Comparison of ENCODE assay signal across 2 cellular contexts in genomic region chr5:65047948-65048690, GRCh38.
TF ChIP-seq lines count a peak whose summit lies in the region.

No MANE protein-coding gene starts in this region.

TF ChIP-seq in GM12878, 131 proteins besides CTCF, POLR2A, EP300 and RAD21 (continues in another document):
- TF ChIP-seq ASH2L (IDR thresholded peaks at IDR 0.05; ENCODE audit: borderline replicate concordance, low read depth): no peak
- TF ChIP-seq, protein P1, sequence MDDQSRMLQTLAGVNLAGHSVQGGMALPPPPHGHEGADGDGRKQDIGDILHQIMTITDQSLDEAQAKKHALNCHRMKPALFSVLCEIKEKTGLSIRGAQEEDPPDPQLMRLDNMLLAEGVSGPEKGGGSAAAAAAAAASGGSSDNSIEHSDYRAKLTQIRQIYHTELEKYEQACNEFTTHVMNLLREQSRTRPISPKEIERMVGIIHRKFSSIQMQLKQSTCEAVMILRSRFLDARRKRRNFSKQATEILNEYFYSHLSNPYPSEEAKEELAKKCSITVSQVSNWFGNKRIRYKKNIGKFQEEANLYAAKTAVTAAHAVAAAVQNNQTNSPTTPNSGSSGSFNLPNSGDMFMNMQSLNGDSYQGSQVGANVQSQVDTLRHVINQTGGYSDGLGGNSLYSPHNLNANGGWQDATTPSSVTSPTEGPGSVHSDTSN (IDR thresholded peaks at IDR 0.05; ENCODE audit: insufficient replicate concordance, low read depth, low read length): no peak
- TF ChIP-seq, protein P2, sequence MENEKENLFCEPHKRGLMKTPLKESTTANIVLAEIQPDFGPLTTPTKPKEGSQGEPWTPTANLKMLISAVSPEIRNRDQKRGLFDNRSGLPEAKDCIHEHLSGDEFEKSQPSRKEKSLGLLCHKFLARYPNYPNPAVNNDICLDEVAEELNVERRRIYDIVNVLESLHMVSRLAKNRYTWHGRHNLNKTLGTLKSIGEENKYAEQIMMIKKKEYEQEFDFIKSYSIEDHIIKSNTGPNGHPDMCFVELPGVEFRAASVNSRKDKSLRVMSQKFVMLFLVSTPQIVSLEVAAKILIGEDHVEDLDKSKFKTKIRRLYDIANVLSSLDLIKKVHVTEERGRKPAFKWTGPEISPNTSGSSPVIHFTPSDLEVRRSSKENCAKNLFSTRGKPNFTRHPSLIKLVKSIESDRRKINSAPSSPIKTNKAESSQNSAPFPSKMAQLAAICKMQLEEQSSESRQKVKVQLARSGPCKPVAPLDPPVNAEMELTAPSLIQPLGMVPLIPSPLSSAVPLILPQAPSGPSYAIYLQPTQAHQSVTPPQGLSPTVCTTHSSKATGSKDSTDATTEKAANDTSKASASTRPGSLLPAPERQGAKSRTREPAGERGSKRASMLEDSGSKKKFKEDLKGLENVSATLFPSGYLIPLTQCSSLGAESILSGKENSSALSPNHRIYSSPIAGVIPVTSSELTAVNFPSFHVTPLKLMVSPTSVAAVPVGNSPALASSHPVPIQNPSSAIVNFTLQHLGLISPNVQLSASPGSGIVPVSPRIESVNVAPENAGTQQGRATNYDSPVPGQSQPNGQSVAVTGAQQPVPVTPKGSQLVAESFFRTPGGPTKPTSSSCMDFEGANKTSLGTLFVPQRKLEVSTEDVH (IDR thresholded peaks at IDR 0.05; ENCODE audit: low read depth, partially characterized antibody): no peak
- TF ChIP-seq MXI1 (IDR thresholded peaks at IDR 0.05; ENCODE audit: low read depth, low read length): no peak
- TF ChIP-seq KDM1A (IDR thresholded peaks at IDR 0.05; ENCODE audit: borderline replicate concordance): no peak
- TF ChIP-seq ZNF217 (IDR thresholded peaks at IDR 0.05): no peak
- no peak for TF ChIP-seq TAF1 (IDR thresholded peaks at IDR 0.05; ENCODE audit: borderline replicate concordance, low read depth, low read length)
- TF ChIP-seq, protein P3, sequence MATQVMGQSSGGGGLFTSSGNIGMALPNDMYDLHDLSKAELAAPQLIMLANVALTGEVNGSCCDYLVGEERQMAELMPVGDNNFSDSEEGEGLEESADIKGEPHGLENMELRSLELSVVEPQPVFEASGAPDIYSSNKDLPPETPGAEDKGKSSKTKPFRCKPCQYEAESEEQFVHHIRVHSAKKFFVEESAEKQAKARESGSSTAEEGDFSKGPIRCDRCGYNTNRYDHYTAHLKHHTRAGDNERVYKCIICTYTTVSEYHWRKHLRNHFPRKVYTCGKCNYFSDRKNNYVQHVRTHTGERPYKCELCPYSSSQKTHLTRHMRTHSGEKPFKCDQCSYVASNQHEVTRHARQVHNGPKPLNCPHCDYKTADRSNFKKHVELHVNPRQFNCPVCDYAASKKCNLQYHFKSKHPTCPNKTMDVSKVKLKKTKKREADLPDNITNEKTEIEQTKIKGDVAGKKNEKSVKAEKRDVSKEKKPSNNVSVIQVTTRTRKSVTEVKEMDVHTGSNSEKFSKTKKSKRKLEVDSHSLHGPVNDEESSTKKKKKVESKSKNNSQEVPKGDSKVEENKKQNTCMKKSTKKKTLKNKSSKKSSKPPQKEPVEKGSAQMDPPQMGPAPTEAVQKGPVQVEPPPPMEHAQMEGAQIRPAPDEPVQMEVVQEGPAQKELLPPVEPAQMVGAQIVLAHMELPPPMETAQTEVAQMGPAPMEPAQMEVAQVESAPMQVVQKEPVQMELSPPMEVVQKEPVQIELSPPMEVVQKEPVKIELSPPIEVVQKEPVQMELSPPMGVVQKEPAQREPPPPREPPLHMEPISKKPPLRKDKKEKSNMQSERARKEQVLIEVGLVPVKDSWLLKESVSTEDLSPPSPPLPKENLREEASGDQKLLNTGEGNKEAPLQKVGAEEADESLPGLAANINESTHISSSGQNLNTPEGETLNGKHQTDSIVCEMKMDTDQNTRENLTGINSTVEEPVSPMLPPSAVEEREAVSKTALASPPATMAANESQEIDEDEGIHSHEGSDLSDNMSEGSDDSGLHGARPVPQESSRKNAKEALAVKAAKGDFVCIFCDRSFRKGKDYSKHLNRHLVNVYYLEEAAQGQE (IDR thresholded peaks at IDR 0.05; ENCODE audit: low read depth, low read length): no peak
- TF ChIP-seq NFYA (IDR thresholded peaks at IDR 0.05; ENCODE audit: borderline replicate concordance, low read depth, low read length): no peak
- no peak for TF ChIP-seq RFX5 (IDR thresholded peaks at IDR 0.05; ENCODE audit: low read depth, low read length)
- TF ChIP-seq CREM (IDR thresholded peaks at IDR 0.05; ENCODE audit: low read depth): peak; percentile 77; the same call in 1 of the 2 replicates
- no peak for TF ChIP-seq TBL1XR1 (IDR thresholded peaks at IDR 0.05; ENCODE audit: low read depth, low read length)
- TF ChIP-seq HCFC1 (IDR thresholded peaks at IDR 0.05; ENCODE audit: low read length): no peak
- TF ChIP-seq, protein P4, sequence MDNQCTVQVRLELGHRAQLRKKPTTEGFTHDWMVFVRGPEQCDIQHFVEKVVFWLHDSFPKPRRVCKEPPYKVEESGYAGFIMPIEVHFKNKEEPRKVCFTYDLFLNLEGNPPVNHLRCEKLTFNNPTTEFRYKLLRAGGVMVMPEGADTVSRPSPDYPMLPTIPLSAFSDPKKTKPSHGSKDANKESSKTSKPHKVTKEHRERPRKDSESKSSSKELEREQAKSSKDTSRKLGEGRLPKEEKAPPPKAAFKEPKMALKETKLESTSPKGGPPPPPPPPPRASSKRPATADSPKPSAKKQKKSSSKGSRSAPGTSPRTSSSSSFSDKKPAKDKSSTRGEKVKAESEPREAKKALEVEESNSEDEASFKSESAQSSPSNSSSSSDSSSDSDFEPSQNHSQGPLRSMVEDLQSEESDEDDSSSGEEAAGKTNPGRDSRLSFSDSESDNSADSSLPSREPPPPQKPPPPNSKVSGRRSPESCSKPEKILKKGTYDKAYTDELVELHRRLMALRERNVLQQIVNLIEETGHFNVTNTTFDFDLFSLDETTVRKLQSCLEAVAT (IDR thresholded peaks at IDR 0.05): no peak
- no peak for TF ChIP-seq MEF2B (IDR thresholded peaks at IDR 0.05; ENCODE audit: partially characterized antibody, poor library complexity, severe bottlenecking)
- no peak for TF ChIP-seq MYC (IDR thresholded peaks at IDR 0.05; ENCODE audit: insufficient read depth, insufficient read length, insufficient replicate concordance, low read length, severe bottlenecking)
- no peak for TF ChIP-seq STAT3 (IDR thresholded peaks at IDR 0.05; ENCODE audit: low read depth, low read length)
- TF ChIP-seq CREB1 (IDR thresholded peaks at IDR 0.05; ENCODE audit: low read depth): no peak; the same call in none of the 2 replicates
- TF ChIP-seq, protein P5, sequence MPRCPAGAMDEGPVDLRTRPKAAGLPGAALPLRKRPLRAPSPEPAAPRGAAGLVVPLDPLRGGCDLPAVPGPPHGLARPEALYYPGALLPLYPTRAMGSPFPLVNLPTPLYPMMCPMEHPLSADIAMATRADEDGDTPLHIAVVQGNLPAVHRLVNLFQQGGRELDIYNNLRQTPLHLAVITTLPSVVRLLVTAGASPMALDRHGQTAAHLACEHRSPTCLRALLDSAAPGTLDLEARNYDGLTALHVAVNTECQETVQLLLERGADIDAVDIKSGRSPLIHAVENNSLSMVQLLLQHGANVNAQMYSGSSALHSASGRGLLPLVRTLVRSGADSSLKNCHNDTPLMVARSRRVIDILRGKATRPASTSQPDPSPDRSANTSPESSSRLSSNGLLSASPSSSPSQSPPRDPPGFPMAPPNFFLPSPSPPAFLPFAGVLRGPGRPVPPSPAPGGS (IDR thresholded peaks at IDR 0.05; ENCODE audit: borderline replicate concordance, insufficient read depth, low read depth, low read length, poor library complexity, severe bottlenecking): peak; percentile 86

TF ChIP-seq in HepG2, 621 proteins besides CTCF, POLR2A, EP300 and RAD21:
- TF ChIP-seq RBFOX2 (IDR thresholded peaks at IDR 0.05; ENCODE audit: low read depth, low read length) (no peak), ZFYVE20 (CRISPR knock-in tag; IDR thresholded peaks at IDR 0.05; ENCODE audit: borderline replicate concordance, low read depth) (no peak), ATF2 (CRISPR knock-in tag; IDR thresholded peaks at IDR 0.05) (no peak), SMAD1 (CRISPR knock-in tag; IDR thresholded peaks at IDR 0.05; ENCODE audit: borderline replicate concordance, low read depth) (no peak), POLR2AphosphoS2 (IDR thresholded peaks at IDR 0.05; ENCODE audit: low read depth, low read length) (no peak), LCORL (IDR thresholded peaks at IDR 0.05) (no peak), LCORL (CRISPR knock-in tag; IDR thresholded peaks at IDR 0.05) (no peak), ATF7-NPFF (CRISPR knock-in tag; IDR thresholded peaks at IDR 0.05; ENCODE audit: low read depth) (no peak), HHEX (CRISPR knock-in tag; IDR thresholded peaks at IDR 0.05) (no peak), SALL1 (CRISPR knock-in tag; IDR thresholded peaks at IDR 0.05) (no peak), ARNTL (CRISPR knock-in tag; IDR thresholded peaks at IDR 0.05) (no peak)
- TF ChIP-seq, protein P1 (CRISPR knock-in tag; IDR thresholded peaks at IDR 0.05; ENCODE audit: borderline replicate concordance): no peak
- TF ChIP-seq, protein P6, sequence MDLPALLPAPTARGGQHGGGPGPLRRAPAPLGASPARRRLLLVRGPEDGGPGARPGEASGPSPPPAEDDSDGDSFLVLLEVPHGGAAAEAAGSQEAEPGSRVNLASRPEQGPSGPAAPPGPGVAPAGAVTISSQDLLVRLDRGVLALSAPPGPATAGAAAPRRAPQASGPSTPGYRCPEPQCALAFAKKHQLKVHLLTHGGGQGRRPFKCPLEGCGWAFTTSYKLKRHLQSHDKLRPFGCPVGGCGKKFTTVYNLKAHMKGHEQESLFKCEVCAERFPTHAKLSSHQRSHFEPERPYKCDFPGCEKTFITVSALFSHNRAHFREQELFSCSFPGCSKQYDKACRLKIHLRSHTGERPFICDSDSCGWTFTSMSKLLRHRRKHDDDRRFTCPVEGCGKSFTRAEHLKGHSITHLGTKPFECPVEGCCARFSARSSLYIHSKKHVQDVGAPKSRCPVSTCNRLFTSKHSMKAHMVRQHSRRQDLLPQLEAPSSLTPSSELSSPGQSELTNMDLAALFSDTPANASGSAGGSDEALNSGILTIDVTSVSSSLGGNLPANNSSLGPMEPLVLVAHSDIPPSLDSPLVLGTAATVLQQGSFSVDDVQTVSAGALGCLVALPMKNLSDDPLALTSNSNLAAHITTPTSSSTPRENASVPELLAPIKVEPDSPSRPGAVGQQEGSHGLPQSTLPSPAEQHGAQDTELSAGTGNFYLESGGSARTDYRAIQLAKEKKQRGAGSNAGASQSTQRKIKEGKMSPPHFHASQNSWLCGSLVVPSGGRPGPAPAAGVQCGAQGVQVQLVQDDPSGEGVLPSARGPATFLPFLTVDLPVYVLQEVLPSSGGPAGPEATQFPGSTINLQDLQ (CRISPR knock-in tag; IDR thresholded peaks at IDR 0.05): no peak
